19 cellular contexts compared by ENCODE assay signal in genomic region chr1:38059632-38060286, GRCh38. TPM values are rescaled to one million over a fixed set of nuclear protein-coding genes. Genes with fewer than 3 reads are reported as not detected.
"Had no signal": no experiment of that assay in that cellular context is flagged by ENCODE, and none has a peak within 500 bp of the region (broad histone marks: within the 10 kb centered on the region; RNA-seq: fewer than 3 reads in every experiment).

No MANE protein-coding gene starts in this region.

- H3K27ac Mint-ChIP-seq: activated CD4-positive, alpha-beta memory T cell treated with anti-CD3 and anti-CD28 coated beads, Interleukin-2, amount 10 ng/mL, durations not matched to agents 7 days and 5 days; activated CD4-positive, alpha-beta T cell treated with anti-CD3 and anti-CD28 coated beads for 36 hours; activated naive CD8-positive, alpha-beta T cell; stimulated activated naive B cell treated with anti-CD40 and anti-IgM and Interleukin-4, amounts not matched to agents 10 μg/mL and 1 μg/mL and 100 μg/mL, for 72 hours had no signal

- H3K4me1 Mint-ChIP-seq: activated CD4-positive, alpha-beta memory T cell treated with anti-CD3 and anti-CD28 coated beads, Interleukin-2, amount 10 ng/mL, durations not matched to agents 7 days and 5 days had no signal

- H3K27ac ChIP-seq: body of pancreas, foreskin keratinocyte, neutrophil, thyroid gland, WERI-Rb-1 had no signal

- ATAC-seq: activated CD4-positive, alpha-beta T cell treated with anti-CD3 and anti-CD28 coated beads for 36 hours; activated T-cell treated with anti-CD3 and anti-CD28 coated beads, Interleukin-2, amount 50 U/mL, for 4 hours; body of pancreas; foreskin keratinocyte; stimulated activated naive B cell treated with anti-CD40 and anti-IgM and Interleukin-4, amounts not matched to agents 10 μg/mL and 1 μg/mL and 100 μg/mL, for 72 hours had no signal

- H3K4me3 ChIP-seq: body of pancreas, lung, thyroid gland had no signal

- H3K4me3 Mint-ChIP-seq: activated CD4-positive, alpha-beta memory T cell treated with anti-CD3 and anti-CD28 coated beads, Interleukin-2, amount 10 ng/mL, durations not matched to agents 7 days and 5 days; activated CD4-positive, alpha-beta T cell treated with anti-CD3 and anti-CD28 coated beads for 36 hours; activated naive CD8-positive, alpha-beta T cell; activated T-cell treated with anti-CD3 and anti-CD28 coated beads, Interleukin-2, amount 50 U/mL, for 4 hours; naive B cell; stimulated activated naive B cell treated with anti-CD40 and anti-IgM and Interleukin-4, amounts not matched to agents 10 μg/mL and 1 μg/mL and 100 μg/mL, for 72 hours had no signal

- H3K36me3 Mint-ChIP-seq: activated naive CD8-positive, alpha-beta T cell; naive B cell; stimulated activated naive B cell treated with anti-CD40 and anti-IgM and Interleukin-4, amounts not matched to agents 10 μg/mL and 1 μg/mL and 100 μg/mL, for 72 hours had no signal

- H3K36me3 ChIP-seq: neutrophil, thyroid gland, WERI-Rb-1 had no signal

- H3K9me3 ChIP-seq: body of pancreas, neutrophil, thyroid gland had no signal

- DNase-seq: activated CD4-positive, alpha-beta memory T cell treated with anti-CD3 and anti-CD28 coated beads, Interleukin-2, amount 10 ng/mL, durations not matched to agents 7 days and 5 days; activated CD4-positive, alpha-beta T cell treated with anti-CD3 and anti-CD28 coated beads for 36 hours; activated effector memory CD4-positive, alpha-beta T cell treated with Interleukin-2 at 50 U/mL for 16 hours; activated T-cell treated with anti-CD3 and anti-CD28 coated beads, Interleukin-2, amount 50 U/mL, for 4 hours; amniotic stem cell; body of pancreas; effector CD8-positive, alpha-beta T cell; foreskin keratinocyte; head of caudate nucleus; naive B cell; retina; stimulated activated CD4-positive, alpha-beta T cell treated with anti-CD3 and anti-CD28 coated beads, Interleukin-2, amount 100 ng/mL, for 48 hours; stimulated activated naive B cell treated with anti-CD40 and anti-IgM and Interleukin-4, amounts not matched to agents 10 μg/mL and 1 μg/mL and 100 μg/mL, for 72 hours; T-helper 1 cell; thyroid gland; WERI-Rb-1 had no signal

- H3K4me1 ChIP-seq: thyroid gland had no signal

- H3K27me3 ChIP-seq: body of pancreas, thyroid gland had no signal

RNA-seq across cellular contexts. Expression of gene POU3F1, which starts 13.2 kb away (rescaled TPM):
- total RNA-seq: activated CD4-positive, alpha-beta memory T cell treated with anti-CD3 and anti-CD28 coated beads, Interleukin-2, amount 10 ng/mL, durations not matched to agents 7 days and 5 days; body of pancreas; thyroid gland had no signal
